In genomic region chr15:51250217-51251011, GRCh38 we compare ENCODE assay signal across 21 cellular contexts.
"Had no signal": no experiment of that assay in that cellular context is flagged by ENCODE, and none has a peak within 500 bp of the region (broad histone marks: within the 10 kb centered on the region; RNA-seq: fewer than 3 reads in every experiment).

No MANE protein-coding gene starts in this region.

- ATAC-seq: HepG2, Panc1, PC-3 had no signal

- H3K36me3 ChIP-seq: MG63 had no signal

- H3K9me3 ChIP-seq: MG63, SK-N-SH had no signal

- FAIRE-seq: HepG2 had no signal

- H3K9ac ChIP-seq: SK-N-SH had no signal

- H3K4me3 ChIP-seq: MG63 had no signal

- H3K27ac ChIP-seq: RWPE1 had no signal

- DNase-seq: Karpas-422, KG1, MG63, NCI-H1092, NCI-H1436, NCI-H187, NCI-H2029, NCI-H2081 treated with DMSO at 0.1 percent for 48 hours, NCI-H2171, NCI-H226, NCI-H446, NCI-H510A, NCI-H524 treated with DMSO at 0.1 percent for 48 hours, NCI-H69, NCI-H774, PC-3, SHP77, SK-N-SH had no signal

- H3K4me2 ChIP-seq: SK-N-SH had no signal
